In the genomic region with DNA sequence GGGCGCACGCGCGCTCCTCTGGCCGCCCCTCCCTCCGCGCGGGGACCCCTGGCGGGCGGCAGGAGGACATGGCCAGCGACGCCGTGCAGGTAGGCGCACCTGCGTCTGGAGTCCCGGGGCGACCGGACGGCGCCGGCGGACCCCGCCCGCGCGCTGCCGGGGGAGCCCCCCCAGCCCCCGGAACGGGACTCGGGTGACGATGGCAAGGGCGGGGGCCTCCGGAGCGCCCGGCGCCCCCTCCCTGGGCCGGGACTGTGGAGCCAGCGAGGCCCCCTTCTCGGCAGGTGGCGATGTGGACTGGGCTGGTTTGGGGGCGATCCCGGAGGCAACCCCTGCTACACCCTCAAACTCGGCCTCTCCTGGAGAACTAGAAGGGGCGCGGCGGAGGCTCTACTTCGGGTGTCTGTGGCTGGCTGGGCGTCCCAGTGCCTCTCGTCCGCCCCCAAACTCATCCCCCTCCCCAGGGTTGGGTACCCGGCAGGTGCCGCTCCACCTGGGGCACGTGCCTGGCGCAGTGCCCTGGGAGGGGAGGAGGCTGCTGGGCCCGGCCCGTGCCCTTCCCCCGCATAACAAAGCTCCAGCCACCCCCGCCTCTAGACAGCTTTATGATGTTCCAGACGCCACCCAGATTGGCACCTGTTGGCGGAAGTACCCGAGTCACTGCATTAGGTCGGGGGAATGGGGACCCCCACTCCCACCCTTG, we compare ENCODE assay signal across 8 cellular contexts. TPM values are rescaled to one million over a fixed set of nuclear protein-coding genes. Genes with fewer than 3 reads are reported as not detected.
DNase-seq lines count a peak whose midpoint lies in the region; ATAC-seq and TF ChIP-seq lines count a peak whose summit lies in the region.

No MANE protein-coding gene starts in this region.

- H3K4me1 Mint-ChIP-seq in activated CD8-positive, alpha-beta T cell treated with anti-CD3 and anti-CD28 coated beads for 36 hours (ENCODE audit: low read depth): peaks cover 28% of the 10 kb centered on the region
- peaks cover 29 to 43% of the 10 kb centered on the region in 2 donors for H3K4me1 Mint-ChIP-seq in natural killer cell

- H3K4me3 ChIP-seq in epithelial cell of proximal tubule (ENCODE audit: low read depth, low read length): peak overlapping the region; percentile 71

- DNase-seq in NCI-H2081 (lab: John Stamatoyannopoulos, UW) (peak; percentile 63 to 88), epithelial cell of proximal tubule (ENCODE audit: low read depth) (no peak), natural killer cell (peak; percentile 57), islet precursor cell (no peak)
- DNase-seq in activated CD8-positive, alpha-beta T cell treated with anti-CD3 and anti-CD28 coated beads for 36 hours: peak; percentile 66

- POLR2A ChIA-PET in activated CD8-positive, alpha-beta T cell treated with anti-CD3 and anti-CD28 coated beads for 36 hours (lab: Charles Lee): interaction anchor here (1.1 to 1.6 kb wide), 3 partner anchors 14 to 84 kb away, joined by 3 read pairs; no protein-coding TSS in a partner anchor

- peaks cover 2% of the 10 kb centered on the region for H3K27me3 Mint-ChIP-seq in activated CD8-positive, alpha-beta T cell treated with anti-CD3 and anti-CD28 coated beads for 36 hours
- H3K27me3 Mint-ChIP-seq in natural killer cell (ENCODE audit: low read depth in 2 of 2): no peaks in the 10 kb centered on the region

- no peak for TF ChIP-seq CTCF in activated CD8-positive, alpha-beta T cell treated with anti-CD3 and anti-CD28 coated beads for 36 hours (IDR thresholded peaks at IDR 0.05)
- no peak for TF ChIP-seq CTCF in epithelial cell of proximal tubule (conservative IDR thresholded peaks at IDR 0.05; ENCODE audit: low read depth, low read length)
- peak; percentile 13 for TF ChIP-seq CTCF in natural killer cell (IDR thresholded peaks at IDR 0.05)

- peak overlapping the region; percentile 77 for H3K27ac Mint-ChIP-seq in activated CD8-positive, alpha-beta T cell treated with anti-CD3 and anti-CD28 coated beads for 36 hours
- peak overlapping the region; percentile 97 to 100 for H3K27ac Mint-ChIP-seq in natural killer cell

- peak; percentile 28 for ATAC-seq in GM21825 (IDR thresholded peaks at IDR 0.05; ENCODE audit: unreplicated experiment)
- ATAC-seq in activated CD8-positive, alpha-beta T cell treated with anti-CD3 and anti-CD28 coated beads for 36 hours: peak; percentile 40
- peak; percentile 38 to 56 (median 40) for ATAC-seq in natural killer cell
- no peak for ATAC-seq in HG03135 (IDR thresholded peaks at IDR 0.05; ENCODE audit: unreplicated experiment)
- ATAC-seq in GM18907 (IDR thresholded peaks at IDR 0.05; ENCODE audit: unreplicated experiment): no peak

- CTCF ChIA-PET in activated CD8-positive, alpha-beta T cell treated with anti-CD3 and anti-CD28 coated beads for 36 hours (lab: Charles Lee): interaction anchor here (0.9 to 2.5 kb wide), 5 partner anchors 14 to 77 kb away, joined by 3 to 31 read pairs (median 6); no protein-coding TSS in a partner anchor

- intact Hi-C loops in activated CD8-positive, alpha-beta T cell treated with anti-CD3 and anti-CD28 coated beads for 36 hours (cut with micrococcal nuclease): loop anchor here (5.0 kb wide), 1 partner anchor 44 kb away; a partner anchor contains a TSS
- intact Hi-C loops in natural killer cell (cut with micrococcal nuclease): loop anchor here (2.0 kb wide), 1 partner anchor 15 kb away; a partner anchor contains a TSS

- H3K9me3 Mint-ChIP-seq in activated CD8-positive, alpha-beta T cell treated with anti-CD3 and anti-CD28 coated beads for 36 hours: no peaks in the 10 kb centered on the region
- no peaks in the 10 kb centered on the region for H3K9me3 Mint-ChIP-seq in natural killer cell

- peak overlapping the region; percentile 67 for H3K4me3 Mint-ChIP-seq in activated CD8-positive, alpha-beta T cell treated with anti-CD3 and anti-CD28 coated beads for 36 hours
- peak overlapping the region; percentile 90 for H3K4me3 Mint-ChIP-seq in natural killer cell

- peaks cover 6% of the 10 kb centered on the region for H3K36me3 Mint-ChIP-seq in activated CD8-positive, alpha-beta T cell treated with anti-CD3 and anti-CD28 coated beads for 36 hours (ENCODE audit: low read depth)
- no peaks in the 10 kb centered on the region for H3K36me3 Mint-ChIP-seq in natural killer cell

RNA-seq across cellular contexts. Expression of a gene that starts 0.5 kb away (rescaled TPM):
- 100 to 1,000 TPM; 172 to 192 TPM for total RNA-seq in activated CD8-positive, alpha-beta T cell treated with anti-CD3 and anti-CD28 coated beads for 36 hours
- 153 and 164 TPM in 2 replicates for total RNA-seq in epithelial cell of proximal tubule
- total RNA-seq in natural killer cell: 100 to 1,000 TPM; 323 to 351 (median 350) TPM

RNA-seq across cellular contexts. Expression of a gene that starts 14.5 kb away (rescaled TPM):
- total RNA-seq in activated CD8-positive, alpha-beta T cell treated with anti-CD3 and anti-CD28 coated beads for 36 hours: 100 to 1,000 TPM; 217 to 226 TPM
- 113 and 255 TPM in 2 replicates for total RNA-seq in epithelial cell of proximal tubule
- 100 to 1,000 TPM; 397 to 569 (median 557) TPM for total RNA-seq in natural killer cell

RNA-seq across cellular contexts. Expression of a gene that starts 41.5 kb away (rescaled TPM):
- total RNA-seq in activated CD8-positive, alpha-beta T cell treated with anti-CD3 and anti-CD28 coated beads for 36 hours: under 1 TPM; 0.43 TPM
- total RNA-seq in epithelial cell of proximal tubule (4.5 and 16.4 TPM in 2 replicates), natural killer cell (under 1 TPM in 2 of 3 donors, not detected in 1; 0.35 to 0.73 TPM)

RNA-seq across cellular contexts. Expression of a gene that starts 52.4 kb away (rescaled TPM):
- total RNA-seq in activated CD8-positive, alpha-beta T cell treated with anti-CD3 and anti-CD28 coated beads for 36 hours: 100 to 1,000 TPM; 185 to 186 TPM
- total RNA-seq in epithelial cell of proximal tubule (37.5 and 76.3 TPM in 2 replicates), natural killer cell (1,000 to 10,000 TPM; 1,036 to 1,703 (median 1,382) TPM)

Comparison
In these comparisons a context has a peak if more than half of its experiments do, and no peak if none do; other contexts are left out.
1. ATAC-seq: peak in GM21825 (single experiment), activated CD8-positive, alpha-beta T cell treated with anti-CD3 and anti-CD28 coated beads for 36 hours (single experiment) and natural killer cell (3 of 3); none in HG03135 (single experiment) and GM18907 (single experiment).
2. DNase-seq: peak in NCI-H2081 (2 of 2), activated CD8-positive, alpha-beta T cell treated with anti-CD3 and anti-CD28 coated beads for 36 hours (single experiment) and natural killer cell (single experiment); none in epithelial cell of proximal tubule (single experiment) and islet precursor cell (single experiment).